In the genomic region with DNA sequence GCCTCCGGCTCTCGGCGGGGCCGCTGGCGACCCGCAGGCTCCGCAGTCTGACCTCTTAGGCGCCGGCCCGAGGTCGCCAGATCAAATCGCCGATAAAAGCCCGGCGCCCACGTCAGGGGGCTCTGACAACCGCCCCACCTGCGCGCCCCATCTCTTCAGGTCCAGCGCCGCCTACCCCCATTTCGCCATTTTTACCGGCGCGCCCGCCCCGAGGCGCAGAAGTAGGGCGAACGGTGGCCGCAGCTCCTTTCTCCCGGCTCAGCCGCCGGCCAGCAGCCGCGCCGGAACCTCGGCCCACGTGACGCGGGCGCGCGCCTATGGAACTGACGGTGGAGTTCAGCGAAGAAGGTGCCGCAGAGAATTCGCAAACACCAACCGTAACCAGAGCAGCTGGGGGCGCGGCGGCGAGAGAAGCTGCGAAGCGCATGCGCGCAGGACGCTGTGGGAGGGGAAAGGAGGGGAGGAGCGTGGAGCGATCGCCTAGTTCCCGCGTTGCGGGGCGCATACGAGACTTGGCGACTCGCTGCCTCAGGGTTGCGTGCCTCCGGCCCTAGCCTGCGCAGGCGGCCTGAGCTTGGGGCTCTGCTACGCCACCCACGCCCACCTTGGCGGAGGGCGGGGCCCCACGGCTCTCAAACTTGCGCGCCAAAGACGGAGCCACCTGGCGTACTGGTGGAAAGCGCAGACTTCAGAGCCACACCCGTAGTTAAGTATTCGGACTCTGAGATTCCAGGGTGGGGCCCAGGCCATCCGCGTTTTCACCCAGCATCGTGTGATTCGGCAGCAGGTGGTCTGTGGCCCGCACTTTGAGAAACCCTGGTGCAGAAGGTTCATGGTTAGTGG, we compare ENCODE assay signal across 8 cellular contexts.
DNase-seq lines count a peak whose midpoint lies in the region; ATAC-seq and TF ChIP-seq lines count a peak whose summit lies in the region.

A gene with protein sequence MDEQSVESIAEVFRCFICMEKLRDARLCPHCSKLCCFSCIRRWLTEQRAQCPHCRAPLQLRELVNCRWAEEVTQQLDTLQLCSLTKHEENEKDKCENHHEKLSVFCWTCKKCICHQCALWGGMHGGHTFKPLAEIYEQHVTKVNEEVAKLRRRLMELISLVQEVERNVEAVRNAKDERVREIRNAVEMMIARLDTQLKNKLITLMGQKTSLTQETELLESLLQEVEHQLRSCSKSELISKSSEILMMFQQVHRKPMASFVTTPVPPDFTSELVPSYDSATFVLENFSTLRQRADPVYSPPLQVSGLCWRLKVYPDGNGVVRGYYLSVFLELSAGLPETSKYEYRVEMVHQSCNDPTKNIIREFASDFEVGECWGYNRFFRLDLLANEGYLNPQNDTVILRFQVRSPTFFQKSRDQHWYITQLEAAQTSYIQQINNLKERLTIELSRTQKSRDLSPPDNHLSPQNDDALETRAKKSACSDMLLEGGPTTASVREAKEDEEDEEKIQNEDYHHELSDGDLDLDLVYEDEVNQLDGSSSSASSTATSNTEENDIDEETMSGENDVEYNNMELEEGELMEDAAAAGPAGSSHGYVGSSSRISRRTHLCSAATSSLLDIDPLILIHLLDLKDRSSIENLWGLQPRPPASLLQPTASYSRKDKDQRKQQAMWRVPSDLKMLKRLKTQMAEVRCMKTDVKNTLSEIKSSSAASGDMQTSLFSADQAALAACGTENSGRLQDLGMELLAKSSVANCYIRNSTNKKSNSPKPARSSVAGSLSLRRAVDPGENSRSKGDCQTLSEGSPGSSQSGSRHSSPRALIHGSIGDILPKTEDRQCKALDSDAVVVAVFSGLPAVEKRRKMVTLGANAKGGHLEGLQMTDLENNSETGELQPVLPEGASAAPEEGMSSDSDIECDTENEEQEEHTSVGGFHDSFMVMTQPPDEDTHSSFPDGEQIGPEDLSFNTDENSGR (minus strand): TSS at position 418 of the 843 bp plus-strand sequence. CDS start 419 bp downstream, outside the sequence.

- no peaks in the 10 kb centered on the region for H3K27me3 Mint-ChIP-seq in central memory CD8-positive, alpha-beta T cell

- H3K4me1 Mint-ChIP-seq in central memory CD8-positive, alpha-beta T cell, result peaks cover 28% of the 10 kb centered on the region

- no peak for TF ChIP-seq CTCF in AG10803 (conservative IDR thresholded peaks at IDR 0.05; ENCODE audit: low read length)

- no peaks in the 10 kb centered on the region for H3K9me3 Mint-ChIP-seq in central memory CD8-positive, alpha-beta T cell

- peak within 1 kb of the TSS; percentile 93 for H3K27ac Mint-ChIP-seq in central memory CD8-positive, alpha-beta T cell (ENCODE audit: low read depth)

- DNase-seq in AG10803 (ENCODE audit: low read depth) (peak; percentile 98), NCI-H446 (lab: John Stamatoyannopoulos, UW) (peak; percentile 97 to 99), iris pigment epithelial cell (ENCODE audit: low read depth) (peak; percentile 98)
- peak; percentile 97 for DNase-seq in activated CD4-positive, CD25-positive, alpha-beta regulatory T cell treated with anti-CD3 and anti-CD28 coated beads, Interleukin-2, amount 50 U/mL, for 16 hours (ENCODE audit: low read depth, low spot score)
- peak; percentile 99 for DNase-seq in central memory CD8-positive, alpha-beta T cell (ENCODE audit: low spot score in 2 of 2)
- DNase-seq in stimulated activated CD4-positive, alpha-beta T cell treated with anti-CD3 and anti-CD28 coated beads, Interleukin-12 subunit alpha, Interleukin-12 subunit beta, amount 100 ng/mL, for 4 hours, result peak; percentile 96

- H3K4me3 Mint-ChIP-seq in central memory CD8-positive, alpha-beta T cell, result peak within 1 kb of the TSS; percentile 96

- ATAC-seq in GM19025 (IDR thresholded peaks at IDR 0.05; ENCODE audit: low read depth, unreplicated experiment), result peak; percentile 94
- ATAC-seq in HG03342 (IDR thresholded peaks at IDR 0.05; ENCODE audit: unreplicated experiment), result peak; percentile 92
- ATAC-seq in central memory CD8-positive, alpha-beta T cell (replicated peaks; ENCODE audit: extremely low read depth, poor library complexity, severe bottlenecking), result peak; percentile 97

- peaks cover 19% of the 10 kb centered on the region for H3K36me3 Mint-ChIP-seq in central memory CD8-positive, alpha-beta T cell (ENCODE audit: insufficient read depth)

- peak within 1 kb of the TSS; percentile 96 for H3K4me3 ChIP-seq in AG10803 (ENCODE audit: low read length)

Comparison
In these comparisons a context has a peak if more than half of its experiments do, and no peak if none do; other contexts are left out.
1. Peak in every context shown above with its lines: DNase-seq, ATAC-seq and H3K4me3 ChIP-seq.